Comparison of ENCODE assay signal across 12 cellular contexts in genomic region chr20:62362590-62362940, GRCh38. TPM values are rescaled to one million over a fixed set of nuclear protein-coding genes. Genes with fewer than 3 reads are reported as not detected.
DNase-seq lines count a peak whose midpoint lies in the region; ATAC-seq, FAIRE-seq and TF ChIP-seq lines count a peak whose summit lies in the region.
"Had no signal": no experiment of that assay in that cellular context is flagged by ENCODE, and none has a peak within 500 bp of the region (broad histone marks: within the 10 kb centered on the region; RNA-seq: fewer than 3 reads in every experiment).

No MANE protein-coding gene starts in this region.

- H3K9ac ChIP-seq in H1 (replicated peaks in 1 of 4; ENCODE audit: extremely low read depth in 1 of 4, low read depth in 3 of 4, low read length in 3 of 4) (peak overlapping the region in 2 of 4 experiments; percentile 62 to 65; a peak in 4 of 7 replicates), muscle layer of colon (ENCODE audit: low read length) (no peak overlapping the region)

- no peak overlapping the region for H3K14ac ChIP-seq in H1 (ENCODE audit: insufficient read length)

- FAIRE-seq in H1 (lab: Jason Lieb, UNC) = no peak
- peak; percentile 86 for FAIRE-seq in urothelium cell line (lab: Jason Lieb, UNC)

- H3K9me3 ChIP-seq in cardiac muscle cell (ENCODE audit: low read depth) (no peaks in the 10 kb centered on the region), H1 (ENCODE audit: insufficient read depth in 2 of 2, low read depth in 1 of 2, low read length in 1 of 2) (no peaks in the 10 kb centered on the region), muscle layer of colon (ENCODE audit: low read length) (no peaks in the 10 kb centered on the region)

- H3K4me2 ChIP-seq in H1 (ENCODE audit: insufficient read depth in 1 of 2, low read depth in 2 of 2, low read length in 2 of 2) = peak overlapping the region; percentile 24 to 51; a peak in 3 of 4 replicates

- no peak overlapping the region for H3K56ac ChIP-seq in H1 (replicated peaks; ENCODE audit: insufficient read length, low read depth, low read length)

- H3K27ac ChIP-seq in cardiac muscle cell (peak overlapping the region; percentile 75), H1 (ENCODE audit: low read depth, low read length) (peak overlapping the region; percentile 92), muscle layer of colon (ENCODE audit: low read depth, low read length) (peak overlapping the region; percentile 96)

- H2BK12ac ChIP-seq in H1 (ENCODE audit: low read depth, low read length) = peak overlapping the region; percentile 100

- H3K79me2 ChIP-seq in H1 (ENCODE audit: control insufficient read depth in 1 of 2, insufficient read depth in 2 of 2, low read length in 2 of 2) = peaks cover 13 to 73% of the 10 kb centered on the region in 2 experiments; a peak in 3 of 4 replicates

- intact Hi-C loops in left cardiac atrium (cut with DNase I) (loop anchor here in 1 of 2 donors (10.0 kb wide), 1 partner anchor 178 kb away; the partner anchor contains the start of gene MTG2), posterior vena cava (cut with DNase I) (loop anchor here in 1 of 2 donors (10.0 kb wide), 1 partner anchor 48 kb away; no protein-coding TSS in a partner anchor)

- no peaks in the 10 kb centered on the region for H3K36me3 ChIP-seq in cardiac muscle cell
- H3K36me3 ChIP-seq in H1 (ENCODE audit: control insufficient read depth in 2 of 4, insufficient read depth in 4 of 4, low read length in 3 of 4) = peaks cover 0 to 19% (median 2%) of the 10 kb centered on the region in 4 experiments; a peak in 3 of 8 replicates
- no peaks in the 10 kb centered on the region for H3K36me3 ChIP-seq in muscle layer of colon (ENCODE audit: insufficient read depth, low read length)

- no peak for TF ChIP-seq RAD21 in H1 (IDR thresholded peaks at IDR 0.05 in 1 of 2, conservative IDR thresholded peaks at IDR 0.05 in 1 of 2; ENCODE audit: low read depth in 2 of 2, low read length in 2 of 2)

- CTCF ChIA-PET in H1 (lab: Charles Lee; ENCODE audit: partially characterized antibody) = interaction anchor here (0.6 to 10.9 kb wide), 8 partner anchors 9 to 1014 kb away, joined by 3 to 212 read pairs (median 4); partner anchors contain the start of gene RPS21

- peak overlapping the region; percentile 95 for H4K91ac ChIP-seq in H1 (replicated peaks; ENCODE audit: insufficient read length, low read length)

- H4K5ac ChIP-seq in H1 (ENCODE audit: insufficient read length, low read depth, low read length) = peak overlapping the region; percentile 70

- POLR2A ChIA-PET in H1 (lab: Charles Lee; ENCODE audit: partially characterized antibody) = interaction anchor here (0.7 to 12.6 kb wide), 9 partner anchors 8 to 58 kb away, joined by 3 to 213 read pairs (median 29); partner anchors contain the start of genes ADRM1 and RPS21

- TF ChIP-seq EP300 in H1 (IDR thresholded peaks at IDR 0.05; ENCODE audit: borderline replicate concordance in 1 of 2, low read depth in 2 of 2, low read length in 2 of 2) = no peak

- H3K23ac ChIP-seq in H1 (ENCODE audit: insufficient read length) = no peak overlapping the region

- peak overlapping the region; percentile 100 for H2BK20ac ChIP-seq in H1 (ENCODE audit: low read length)

- no peak overlapping the region for H3K4ac ChIP-seq in H1 (replicated peaks; ENCODE audit: insufficient read length, low read depth, low read length)

- TF ChIP-seq POLR2A in H1 (IDR thresholded peaks at IDR 0.05; ENCODE audit: control extremely low read depth in 1 of 2, low read depth in 2 of 2, low read length in 2 of 2) = no peak

- H3K18ac ChIP-seq in H1 (ENCODE audit: extremely low read depth, low read length) = peak overlapping the region; percentile 99

- H2AK5ac ChIP-seq in H1 (ENCODE audit: low read depth, low read length) = peak overlapping the region; percentile 72

- H3K4me3 ChIP-seq in cardiac muscle cell (no peak overlapping the region), H1 (ENCODE audit: extremely low read depth in 1 of 4, insufficient read depth in 2 of 4, low read depth in 3 of 4, low read length in 4 of 4) (no peak overlapping the region; a peak in 1 of 8 replicates), muscle layer of colon (ENCODE audit: low read depth in 1 of 2, low read length in 2 of 2) (no peak overlapping the region)

- H4K8ac ChIP-seq in H1 (ENCODE audit: extremely low read depth, insufficient read depth, low read length) = peak overlapping the region; percentile 82

- H2BK5ac ChIP-seq in H1 (ENCODE audit: low read depth, low read length) = peak overlapping the region; percentile 99

- H2BK15ac ChIP-seq in H1 (ENCODE audit: low read length) = peak overlapping the region; percentile 97; the same call in 1 of the 2 replicates

- H4K20me1 ChIP-seq in H1 (replicated peaks in 1 of 2; ENCODE audit: control insufficient read depth in 1 of 2, insufficient read depth in 2 of 2, low read length in 2 of 2) = peaks cover 7 to 15% of the 10 kb centered on the region in 2 experiments

- H2BK120ac ChIP-seq in H1 (replicated peaks; ENCODE audit: low read depth, low read length) = peak overlapping the region; percentile 81

- peaks cover 40% of the 10 kb centered on the region for H3K4me1 ChIP-seq in cardiac muscle cell (ENCODE audit: low read depth)
- H3K4me1 ChIP-seq in H1 (replicated peaks in 1 of 4; ENCODE audit: control insufficient read depth in 3 of 4, insufficient read depth in 4 of 4, low read length in 3 of 4) = peaks cover 10 to 70% (median 63%) of the 10 kb centered on the region in 4 experiments
- H3K4me1 ChIP-seq in muscle layer of colon (ENCODE audit: insufficient read depth, low read length) = peaks cover 63% of the 10 kb centered on the region

- peaks cover 21% of the 10 kb centered on the region for H3K79me1 ChIP-seq in H1 (ENCODE audit: low read depth, low read length)

- DNase-seq in cardiac muscle cell (ENCODE audit: low read depth in 1 of 2, low spot score in 1 of 2) = no peak
- no peak for DNase-seq in left cardiac atrium
- DNase-seq in H1 (ENCODE audit: low read depth in 1 of 2, low spot score in 2 of 2) = no peak
- no peak for DNase-seq in urothelium cell line (ENCODE audit: low spot score)
- no peak for DNase-seq in NCI-H2227 (lab: John Stamatoyannopoulos, UW; ENCODE audit: unreplicated experiment)
- DNase-seq in NCI-H187 treated with DMSO at 0.1 percent for 48 hours (lab: John Stamatoyannopoulos, UW) = no peak
- no peak for DNase-seq in posterior vena cava (ENCODE audit: low spot score)
- DNase-seq: COR-L47, immature natural killer cell, naive B cell, NCI-H1417 treated with DMSO at 0.1 percent for 48 hours had no signal

- H3K23me2 ChIP-seq in H1 (ENCODE audit: low read depth, low read length) = peaks cover 8% of the 10 kb centered on the region

- H3K27me3 ChIP-seq in cardiac muscle cell (no peaks in the 10 kb centered on the region), H1 (replicated peaks in 1 of 4; ENCODE audit: control insufficient read depth in 3 of 4, extremely low read depth in 1 of 4, insufficient read depth in 3 of 4, low read length in 3 of 4) (no peaks in the 10 kb centered on the region), muscle layer of colon (ENCODE audit: control insufficient read depth in 1 of 2, insufficient read depth in 2 of 2, low read length in 2 of 2) (no peaks in the 10 kb centered on the region)

- ATAC-seq in left cardiac atrium = no peak

- no peak for TF ChIP-seq CTCF in cardiac muscle cell (IDR thresholded peaks at IDR 0.05; ENCODE audit: low read depth, low read length)
- no peak for TF ChIP-seq CTCF in H1 (IDR thresholded peaks at IDR 0.05; ENCODE audit: control extremely low read depth in 1 of 3, insufficient read depth in 1 of 3, low read depth in 1 of 3, low read length in 3 of 3)

- 82% methylated on average over 13 of the region's 13 CpGs; no CpG with 5 or more reads in 1 of the 2 experiments for WGBS in H1 (ENCODE audit: extremely low coverage in 1 of 2, insufficient coverage in 1 of 2, insufficient read length in 1 of 2, insufficient replicate concordance in 2 of 2, low coverage in 1 of 2, low lambda C conversion rate in 2 of 2, missing lambda C conversion rate in 1 of 2), 2 experiments

- no peak overlapping the region for H2AFZ ChIP-seq in H1 (ENCODE audit: low read length)

RNA-seq across cellular contexts. Expression of gene LAMA5, which starts 4.5 kb away (rescaled TPM):
- total RNA-seq in cardiac muscle cell = 103 and 162 TPM in 2 replicates
- polyA plus RNA-seq in cardiac muscle cell = 168 and 214 TPM in 2 replicates
- 100 to 1,000 TPM in 1 of 2 donors, 10 to 100 TPM in 1; 70.4 to 113 TPM for total RNA-seq in left cardiac atrium
- 210 and 225 TPM in 2 replicates for total RNA-seq in H1 (2021; fragmentation: NEBNext Ultra II Directional; extraction: Animal tissue kit (Norgen Biotek cat#: 25700))
- 34.4 and 90.7 TPM in 2 replicates for polyA plus RNA-seq in H1 (2011; rRNA removed)
- polyA plus RNA-seq in H1 (2011; cell fraction: cytosol; rRNA removed) = 57.6 TPM
- polyA plus RNA-seq in H1 (2011; cell fraction: nucleus; rRNA removed) = 648 TPM
- 136 to 235 TPM (median 223 TPM) in 4 replicates for polyA plus RNA-seq in H1 (2012, experiment 1 of 2)
- polyA plus RNA-seq in H1 (2012, experiment 2 of 2) = 130 TPM
- 107 TPM for polyA plus RNA-seq in H1 (2013, experiment 1 of 2)
- 82.4 TPM for polyA plus RNA-seq in H1 (2013, experiment 2 of 2)
- polyA minus RNA-seq in H1 (2011; rRNA and poly(A)+ RNA removed) = 24.2 and 31.4 TPM in 2 replicates
- 70.1 TPM for polyA minus RNA-seq in H1 (2011; cell fraction: cytosol; rRNA and poly(A)+ RNA removed)
- polyA minus RNA-seq in H1 (2011; cell fraction: nucleus; rRNA and poly(A)+ RNA removed) = 212 TPM
- 100 to 1,000 TPM; 131 to 183 TPM for total RNA-seq in posterior vena cava

RNA-seq across cellular contexts. Expression of gene RPS21, which starts 24.3 kb away (rescaled TPM):
- total RNA-seq in cardiac muscle cell (839 and 997 TPM in 2 replicates), left cardiac atrium (100 to 1,000 TPM; 733 to 750 TPM), posterior vena cava (1,000 to 10,000 TPM; 1,227 to 1,253 TPM)
- polyA plus RNA-seq in cardiac muscle cell (374 and 378 TPM in 2 replicates), H1 (2011; rRNA removed) (7,219 and 8,331 TPM in 2 replicates)
- 1,787 and 1,829 TPM in 2 replicates for total RNA-seq in H1 (2021; fragmentation: NEBNext Ultra II Directional; extraction: Animal tissue kit (Norgen Biotek cat#: 25700))
- 7,720 TPM for polyA plus RNA-seq in H1 (2011; cell fraction: cytosol; rRNA removed)
- 4,705 TPM for polyA plus RNA-seq in H1 (2011; cell fraction: nucleus; rRNA removed)
- polyA plus RNA-seq in H1 (2012, experiment 1 of 2) = 4,429 to 5,604 TPM (median 4,871 TPM) in 4 replicates
- 4,124 TPM for polyA plus RNA-seq in H1 (2012, experiment 2 of 2)
- polyA plus RNA-seq in H1 (2013, experiment 1 of 2) = 4,907 TPM
- 4,204 TPM for polyA plus RNA-seq in H1 (2013, experiment 2 of 2)
- 654 and 663 TPM in 2 replicates for polyA minus RNA-seq in H1 (2011; rRNA and poly(A)+ RNA removed)
- polyA minus RNA-seq in H1 (2011; cell fraction: cytosol; rRNA and poly(A)+ RNA removed) = 718 TPM
- polyA minus RNA-seq in H1 (2011; cell fraction: nucleus; rRNA and poly(A)+ RNA removed) = 1,108 TPM

RNA-seq across cellular contexts. Expression of gene CABLES2, which starts 44.5 kb away (rescaled TPM):
- total RNA-seq in cardiac muscle cell = 15.5 and 17.9 TPM in 2 replicates
- 21.4 and 23.8 TPM in 2 replicates for polyA plus RNA-seq in cardiac muscle cell
- 10 to 100 TPM; 20.6 to 25.3 TPM for total RNA-seq in left cardiac atrium
- 8.0 TPM in 2 replicates for total RNA-seq in H1 (2021; fragmentation: NEBNext Ultra II Directional; extraction: Animal tissue kit (Norgen Biotek cat#: 25700))
- polyA plus RNA-seq in H1 (2011; rRNA removed) = 8.8 and 10.5 TPM in 2 replicates
- polyA plus RNA-seq in H1 (2011; cell fraction: cytosol; rRNA removed) = 6.5 TPM
- 9.7 TPM for polyA plus RNA-seq in H1 (2011; cell fraction: nucleus; rRNA removed)
- 8.2 to 10.9 TPM (median 9.6 TPM) in 4 replicates for polyA plus RNA-seq in H1 (2012, experiment 1 of 2)
- 7.4 TPM for polyA plus RNA-seq in H1 (2012, experiment 2 of 2)
- polyA plus RNA-seq in H1 (2013, experiment 1 of 2) = 5.3 TPM
- polyA plus RNA-seq in H1 (2013, experiment 2 of 2) = 5.6 TPM
- 5.2 and 5.7 TPM in 2 replicates for polyA minus RNA-seq in H1 (2011; rRNA and poly(A)+ RNA removed)
- polyA minus RNA-seq in H1 (2011; cell fraction: cytosol; rRNA and poly(A)+ RNA removed) = 7.8 TPM
- polyA minus RNA-seq in H1 (2011; cell fraction: nucleus; rRNA and poly(A)+ RNA removed) = 4.3 TPM
- total RNA-seq in posterior vena cava = 1 to 10 TPM; 3.4 to 3.8 TPM

RNA-seq across cellular contexts. Expression of gene ADRM1, which starts 59.8 kb away (rescaled TPM):
- 128 and 201 TPM in 2 replicates for total RNA-seq in cardiac muscle cell
- 105 and 160 TPM in 2 replicates for polyA plus RNA-seq in cardiac muscle cell
- 10 to 100 TPM; 57.9 to 76.9 TPM for total RNA-seq in left cardiac atrium
- total RNA-seq in H1 (2021; fragmentation: NEBNext Ultra II Directional; extraction: Animal tissue kit (Norgen Biotek cat#: 25700)) = 126 and 138 TPM in 2 replicates
- 214 and 260 TPM in 2 replicates for polyA plus RNA-seq in H1 (2011; rRNA removed)
- polyA plus RNA-seq in H1 (2011; cell fraction: cytosol; rRNA removed) = 209 TPM
- 180 TPM for polyA plus RNA-seq in H1 (2011; cell fraction: nucleus; rRNA removed)
- polyA plus RNA-seq in H1 (2012, experiment 1 of 2) = 119 to 168 TPM (median 157 TPM) in 4 replicates
- 141 TPM for polyA plus RNA-seq in H1 (2012, experiment 2 of 2)
- polyA plus RNA-seq in H1 (2013, experiment 1 of 2) = 137 TPM
- 131 TPM for polyA plus RNA-seq in H1 (2013, experiment 2 of 2)
- polyA minus RNA-seq in H1 (2011; rRNA and poly(A)+ RNA removed) = 39.2 and 45.4 TPM in 2 replicates
- 68.0 TPM for polyA minus RNA-seq in H1 (2011; cell fraction: cytosol; rRNA and poly(A)+ RNA removed)
- 67.0 TPM for polyA minus RNA-seq in H1 (2011; cell fraction: nucleus; rRNA and poly(A)+ RNA removed)
- 10 to 100 TPM; 60.9 to 70.3 TPM for total RNA-seq in posterior vena cava
